18 cellular contexts compared by ENCODE assay signal in the genomic region with DNA sequence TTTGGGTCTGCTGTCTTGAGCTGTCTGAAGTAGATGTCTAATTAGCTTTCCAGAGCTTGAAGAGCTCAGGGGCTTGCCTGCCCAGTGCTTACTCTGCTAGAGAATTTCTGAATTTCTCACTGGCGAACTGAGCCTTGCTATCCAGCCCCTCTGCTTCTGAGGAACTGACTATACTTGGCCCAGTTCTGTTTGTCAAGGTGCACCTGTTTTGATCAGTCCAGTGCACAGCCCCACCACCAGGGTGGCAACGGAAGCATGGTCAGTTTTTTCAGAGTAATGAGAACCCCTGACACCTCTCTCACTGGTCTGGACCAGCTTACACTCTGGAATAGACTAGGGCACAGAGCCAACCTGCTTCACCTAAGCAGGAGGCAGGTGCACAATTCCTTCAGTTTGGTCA. TPM values are rescaled to one million over a fixed set of nuclear protein-coding genes. Genes with fewer than 3 reads are reported as not detected.
DNase-seq lines count a peak whose midpoint lies in the region; ATAC-seq and TF ChIP-seq lines count a peak whose summit lies in the region.
"Had no signal": no experiment of that assay in that cellular context is flagged by ENCODE, and none has a peak within 500 bp of the region (broad histone marks: within the 10 kb centered on the region; RNA-seq: fewer than 3 reads in every experiment).

No MANE protein-coding gene starts in this region.

- intact Hi-C loops in breast epithelium (cut with DNase I; ENCODE audit: low total_unique reads) = no loop called here
- intact Hi-C loops in mammary epithelial cell (cut with micrococcal nuclease) = no loop called here
- intact Hi-C loops in uterus (cut with DNase I; ENCODE audit: low total_unique reads) = no loop called here

- TF ChIP-seq CTCF in breast epithelium (IDR thresholded peaks at IDR 0.05) (no peak), mammary epithelial cell (conservative IDR thresholded peaks at IDR 0.05 in 1 of 2, IDR thresholded peaks at IDR 0.05 in 1 of 2; ENCODE audit: extremely low read depth in 1 of 2, insufficient read depth in 1 of 2, low read depth in 1 of 2, low read length in 2 of 2) (no peak), WTC11 (IDR thresholded peaks at IDR 0.05) (no peak), uterus (IDR thresholded peaks at IDR 0.05) (no peak), BE2C (IDR thresholded peaks at IDR 0.05; ENCODE audit: low read depth, low read length) (no peak)

- H3K27me3 ChIP-seq in breast epithelium (no peaks in the 10 kb centered on the region), mammary epithelial cell (ENCODE audit: insufficient read depth, low read length) (no peaks in the 10 kb centered on the region), uterus (no peaks in the 10 kb centered on the region), BE2C (no peaks in the 10 kb centered on the region)
- H3K27me3 ChIP-seq: cardiac muscle cell, heart left ventricle, ovary, SJSA1 had no signal

- in situ Hi-C loops in mammary epithelial cell (cut with MboI; ENCODE audit: low sequenced_read_pairs in 2 of 2) = no loop called here

- H3K4me1 ChIP-seq in breast epithelium = no peaks in the 10 kb centered on the region
- peaks cover 27% of the 10 kb centered on the region for H3K4me1 ChIP-seq in mammary epithelial cell (ENCODE audit: insufficient read depth, low read length)
- no peaks in the 10 kb centered on the region for H3K4me1 ChIP-seq in uterus
- 0 out of 2 replicates have a peak, but pooled peaks cover 2% of the 10 kb centered on the region for H3K4me1 ChIP-seq in BE2C

- CTCF ChIA-PET in mammary epithelial cell (lab: Charles Lee; ENCODE audit: low non-redundant PET) (no interaction called here), WTC11 (lab: Charles Lee) (interaction anchor here (1.4 to 1.6 kb wide), 3 partner anchors 21 to 101 kb away, joined by 3 to 5 read pairs (median 4); no protein-coding TSS in a partner anchor)

- H3K9ac ChIP-seq in mammary epithelial cell (ENCODE audit: insufficient read depth, low read length) = no peak overlapping the region

- H3K4me3 Mint-ChIP-seq in WTC11 = no peak overlapping the region

- H3K27ac ChIP-seq in breast epithelium (peak overlapping the region; percentile 51 to 52), mammary epithelial cell (ENCODE audit: insufficient read depth, low read depth, low read length) (no peak overlapping the region), uterus (peak overlapping the region; percentile 67 to 81)
- H3K27ac ChIP-seq: C4-2B, cardiac muscle cell, lower lobe of right lung, ovary, SJSA1 had no signal

- DNase-seq in breast epithelium (ENCODE audit: low spot score in 2 of 2) (no peak), mammary epithelial cell (no peak), WTC11 (ENCODE audit: low spot score) (no peak), myocyte (ENCODE audit: low read depth) (peak; percentile 44), uterus (no peak), BE2C (no peak)
- no peak for DNase-seq in activated T-cell treated with anti-CD3 and anti-CD28 coated beads, Interleukin-2, amount 50 U/mL, for 1 hour
- DNase-seq: DMS 273 treated with DMSO at 0.1 percent for 48 hours, H7, heart left ventricle, lower lobe of right lung, NCI-H1930, NCI-H510A treated with DMSO at 0.1 percent for 48 hours, ovary had no signal

- H3K79me2 ChIP-seq in mammary epithelial cell (ENCODE audit: insufficient read depth, low read length) = peaks cover 67% of the 10 kb centered on the region

- H3K36me3 ChIP-seq in breast epithelium (no peaks in the 10 kb centered on the region), mammary epithelial cell (ENCODE audit: insufficient read depth, low read length) (peaks cover 6% of the 10 kb centered on the region), uterus (no peaks in the 10 kb centered on the region), BE2C (0 out of 2 replicates have a peak, but pooled peaks cover 3% of the 10 kb centered on the region)
- H3K36me3 ChIP-seq: cardiac muscle cell, lower lobe of right lung, ovary, SJSA1 had no signal

- no TSS peak for BruUV-seq in mammary epithelial cell (replicated peaks; lab: Mats Ljungman, UMichigan)

- no peak for TF ChIP-seq POLR2A in breast epithelium (IDR thresholded peaks at IDR 0.05)
- TF ChIP-seq POLR2A in uterus (IDR thresholded peaks at IDR 0.05) = no peak

- ATAC-seq in WTC11 (peak; percentile 23; the same call in 1 of the 2 replicates), HG02885 (IDR thresholded peaks at IDR 0.05; ENCODE audit: poor library complexity, unreplicated experiment) (no peak)
- ATAC-seq: heart left ventricle, lower lobe of right lung had no signal

- H3K27me3 Mint-ChIP-seq in WTC11 (ENCODE audit: low read depth) = no peaks in the 10 kb centered on the region

- H2AFZ ChIP-seq in mammary epithelial cell (ENCODE audit: low read depth, low read length) = no peak overlapping the region

- no peak overlapping the region for H3K4me2 ChIP-seq in mammary epithelial cell (ENCODE audit: insufficient read depth, low read depth, low read length)

- POLR2A ChIA-PET in WTC11 (lab: Charles Lee) = interaction anchor here (0.6 kb wide), 1 partner anchor 10 kb away, joined by 3 read pairs; no protein-coding TSS in a partner anchor

- dilution Hi-C loops in mammary epithelial cell (cut with HindIII; ENCODE audit: low sequenced_read_pairs) = no loop called here

- peaks cover 21% of the 10 kb centered on the region for H3K4me1 Mint-ChIP-seq in WTC11

- H3K9me3 ChIP-seq in breast epithelium = no peaks in the 10 kb centered on the region
- H3K9me3 ChIP-seq in mammary epithelial cell (replicated peaks; ENCODE audit: insufficient read depth, low read length) = no peaks in the 10 kb centered on the region
- H3K9me3 ChIP-seq in uterus = no peaks in the 10 kb centered on the region
- H3K9me3 ChIP-seq in BE2C = no peaks in the 10 kb centered on the region
- H3K9me3 ChIP-seq: heart left ventricle, lower lobe of right lung, ovary, SJSA1 had no signal

- no peak overlapping the region for H3K4me3 ChIP-seq in breast epithelium
- H3K4me3 ChIP-seq in mammary epithelial cell (replicated peaks in 1 of 3; ENCODE audit: insufficient read depth in 1 of 3, low read depth in 2 of 3, low read length in 3 of 3) = no peak overlapping the region
- H3K4me3 ChIP-seq in uterus = no peak overlapping the region
- H3K4me3 ChIP-seq in BE2C (ENCODE audit: low read depth, low read length) = no peak overlapping the region
- H3K4me3 ChIP-seq: cardiac muscle cell, heart left ventricle, lower lobe of right lung, ovary, SJSA1 had no signal

- no peaks in the 10 kb centered on the region for H4K20me1 ChIP-seq in mammary epithelial cell (ENCODE audit: insufficient read depth, low read length)

- H3K36me3 Mint-ChIP-seq in WTC11 = peaks cover 43% of the 10 kb centered on the region

- H3K27ac Mint-ChIP-seq in WTC11 = peak overlapping the region; percentile 41; the same call in 1 of the 2 replicates

- no peaks in the 10 kb centered on the region for H3K9me3 Mint-ChIP-seq in WTC11

- WGBS in mammary epithelial cell (ENCODE audit: low coverage, missing lambda C conversion rate) = 90% methylated on average over 2 of the region's 2 CpGs

TF ChIP-seq in WTC11, 78 proteins besides CTCF, POLR2A, EP300 and RAD21:
- no peak for TF ChIP-seq OVOL2 (CRISPR knock-in tag; IDR thresholded peaks at IDR 0.05; ENCODE audit: borderline replicate concordance)
- TF ChIP-seq ATF1 (CRISPR knock-in tag; IDR thresholded peaks at IDR 0.05) = no peak
- no peak for TF ChIP-seq FOXJ3 (CRISPR knock-in tag; IDR thresholded peaks at IDR 0.05; ENCODE audit: borderline replicate concordance)
- no peak for TF ChIP-seq ZNF121 (CRISPR knock-in tag; IDR thresholded peaks at IDR 0.05)
- no peak for TF ChIP-seq ZSCAN18 (CRISPR knock-in tag; IDR thresholded peaks at IDR 0.05)
- no peak for TF ChIP-seq NFYB (CRISPR knock-in tag; conservative IDR thresholded peaks at IDR 0.05; ENCODE audit: low read depth)
- no peak for TF ChIP-seq ZNF138 (CRISPR knock-in tag; conservative IDR thresholded peaks at IDR 0.05)
- no peak for TF ChIP-seq ZNF416 (CRISPR knock-in tag; IDR thresholded peaks at IDR 0.05)
- TF ChIP-seq ZNF232 (CRISPR knock-in tag; IDR thresholded peaks at IDR 0.05) = no peak

RNA-seq across cellular contexts. Expression of gene ITGB5, which starts 25.2 kb away (rescaled TPM):
- total RNA-seq in breast epithelium (100 to 1,000 TPM in 2 of 3 donors, 10 to 100 TPM in 1; 80.1 to 286 (median 181) TPM), mammary epithelial cell (100 to 1,000 TPM; 110 to 172 TPM), WTC11 (2021) (292 to 339 TPM (median 296 TPM) in 3 replicates), myocyte (203 and 258 TPM in 2 replicates), uterus (100 to 1,000 TPM in 2 of 4 donors, 10 to 100 TPM in 2; 28.7 to 106 (median 71.6) TPM)
- polyA plus RNA-seq in mammary epithelial cell = 206 TPM
- polyA minus RNA-seq in mammary epithelial cell = 641 TPM
- 762 TPM for polyA plus RNA-seq in myocyte (2012)
- polyA plus RNA-seq in BE2C (2012; ENCODE audit: insufficient read depth, insufficient read length, low read depth) = 164 TPM
